In genomic region chr1:82161651-82162238, GRCh38 we compare ENCODE assay signal across 8 cellular contexts.
DNase-seq lines count a peak whose midpoint lies in the region; TF ChIP-seq lines count a peak whose summit lies in the region.

No MANE protein-coding gene starts in this region.

- TF ChIP-seq CTCF in type B pancreatic cell (conservative IDR thresholded peaks at IDR 0.05) (no peak), osteocyte (IDR thresholded peaks at IDR 0.05) (no peak)

- intact Hi-C loops in activated naive CD4-positive, alpha-beta T cell treated with anti-CD3 and anti-CD28 coated beads for 36 hours (cut with micrococcal nuclease), result no loop called here

- no peak overlapping the region for H3K4me3 Mint-ChIP-seq in activated naive CD4-positive, alpha-beta T cell treated with anti-CD3 and anti-CD28 coated beads for 36 hours
- H3K4me3 Mint-ChIP-seq in immature natural killer cell (peak overlapping the region; percentile 76 to 86 (median 80)), type B pancreatic cell (peak overlapping the region; percentile 68), osteocyte (ENCODE audit: unreplicated experiment) (no peak overlapping the region)

- peaks cover 14% of the 10 kb centered on the region for H3K4me1 Mint-ChIP-seq in activated naive CD4-positive, alpha-beta T cell treated with anti-CD3 and anti-CD28 coated beads for 36 hours (ENCODE audit: low read depth)
- peaks cover 31 to 33% of the 10 kb centered on the region in 2 donors for H3K4me1 Mint-ChIP-seq in immature natural killer cell
- peaks cover 26% of the 10 kb centered on the region for H3K4me1 Mint-ChIP-seq in type B pancreatic cell (ENCODE audit: unreplicated experiment)
- H3K4me1 Mint-ChIP-seq in osteocyte (ENCODE audit: unreplicated experiment), result peaks cover 24% of the 10 kb centered on the region

- H3K27ac Mint-ChIP-seq in activated naive CD4-positive, alpha-beta T cell treated with anti-CD3 and anti-CD28 coated beads for 36 hours, result no peak overlapping the region
- peak overlapping the region; percentile 68 to 88 (median 76) for H3K27ac Mint-ChIP-seq in immature natural killer cell
- peak overlapping the region; percentile 39 for H3K27ac Mint-ChIP-seq in type B pancreatic cell
- no peak overlapping the region for H3K27ac Mint-ChIP-seq in osteocyte (ENCODE audit: unreplicated experiment)

- H3K9me3 Mint-ChIP-seq in activated naive CD4-positive, alpha-beta T cell treated with anti-CD3 and anti-CD28 coated beads for 36 hours, result no peaks in the 10 kb centered on the region
- H3K9me3 Mint-ChIP-seq in immature natural killer cell (peaks cover 0 to 21% (median 2%) of the 10 kb centered on the region in 6 donors), type B pancreatic cell (no peaks in the 10 kb centered on the region), osteocyte (ENCODE audit: unreplicated experiment) (no peaks in the 10 kb centered on the region)

- peaks cover 6% of the 10 kb centered on the region for H3K27me3 Mint-ChIP-seq in activated naive CD4-positive, alpha-beta T cell treated with anti-CD3 and anti-CD28 coated beads for 36 hours (ENCODE audit: low read depth)
- H3K27me3 Mint-ChIP-seq in immature natural killer cell (ENCODE audit: low read depth in 3 of 3), result peaks cover 0 to 4% (median 0%) of the 10 kb centered on the region in 3 donors
- H3K27me3 Mint-ChIP-seq in type B pancreatic cell, result no peaks in the 10 kb centered on the region
- H3K27me3 Mint-ChIP-seq in osteocyte (ENCODE audit: unreplicated experiment), result no peaks in the 10 kb centered on the region

- DNase-seq in activated naive CD4-positive, alpha-beta T cell treated with anti-CD3 and anti-CD28 coated beads for 36 hours, result peak; percentile 7
- no peak for DNase-seq in activated naive CD4-positive, alpha-beta T cell treated with Interleukin-2 at 50 U/mL for 16 hours
- DNase-seq in NOMO-1 (lab: John Stamatoyannopoulos, UW; ENCODE audit: unreplicated experiment in 2 of 2), result peak; percentile 9 to 83
- DNase-seq in immature natural killer cell, result peak in 2 of 3 donors; percentile 5 to 31
- DNase-seq in type B pancreatic cell (ENCODE audit: extremely low spot score, unreplicated experiment), result no peak
- DNase-seq in osteocyte (ENCODE audit: extremely low spot score, unreplicated experiment), result no peak
- no peak for DNase-seq in GM03348 (ENCODE audit: low spot score)
- no peak for DNase-seq in NCI-H1048 (lab: John Stamatoyannopoulos, UW)

- H3K36me3 Mint-ChIP-seq in activated naive CD4-positive, alpha-beta T cell treated with anti-CD3 and anti-CD28 coated beads for 36 hours (ENCODE audit: low read depth), result no peaks in the 10 kb centered on the region
- no peaks in the 10 kb centered on the region for H3K36me3 Mint-ChIP-seq in immature natural killer cell
- H3K36me3 Mint-ChIP-seq in type B pancreatic cell, result no peaks in the 10 kb centered on the region
- H3K36me3 Mint-ChIP-seq in osteocyte (ENCODE audit: unreplicated experiment), result no peaks in the 10 kb centered on the region

- CTCF ChIA-PET in activated naive CD4-positive, alpha-beta T cell treated with anti-CD3 and anti-CD28 coated beads for 36 hours (lab: Charles Lee), result no interaction called here

Comparison
In these comparisons a context has a peak if more than half of its experiments do, and no peak if none do; other contexts are left out.
1. DNase-seq: peak in activated naive CD4-positive, alpha-beta T cell treated with anti-CD3 and anti-CD28 coated beads for 36 hours (single experiment), NOMO-1 (2 of 2) and immature natural killer cell (2 of 3); none in activated naive CD4-positive, alpha-beta T cell treated with Interleukin-2 at 50 U/mL for 16 hours (single experiment), type B pancreatic cell (single experiment), osteocyte (single experiment), GM03348 (single experiment) and NCI-H1048 (single experiment).
2. H3K27ac Mint-ChIP-seq: peak in immature natural killer cell (6 of 6) and type B pancreatic cell (single experiment); none in activated naive CD4-positive, alpha-beta T cell treated with anti-CD3 and anti-CD28 coated beads for 36 hours (single experiment) and osteocyte (single experiment).
3. H3K4me3 Mint-ChIP-seq: peak in immature natural killer cell (5 of 5) and type B pancreatic cell (single experiment); none in activated naive CD4-positive, alpha-beta T cell treated with anti-CD3 and anti-CD28 coated beads for 36 hours (single experiment) and osteocyte (single experiment).